14 cellular contexts compared by ENCODE assay signal in genomic region chr3:85780806-85781205, GRCh38.
"Had no signal": no experiment of that assay in that cellular context is flagged by ENCODE, and none has a peak within 500 bp of the region (broad histone marks: within the 10 kb centered on the region; RNA-seq: fewer than 3 reads in every experiment).

No MANE protein-coding gene starts in this region.

- ATAC-seq: effector memory CD8-positive, alpha-beta T cell; natural killer cell; psoas muscle; right cardiac atrium; stimulated activated memory B cell treated with anti-CD40 and anti-IgM and Interleukin-4, amounts not matched to agents 10 μg/mL and 1 μg/mL and 100 μg/mL, for 72 hours; stimulated activated naive CD8-positive, alpha-beta T cell treated with anti-CD3 and anti-CD28 coated beads, Interleukin-15, Interleukin-2, amounts not matched to agents 100 U/mL and 50 U/mL, for 24 hours had no signal

- DNase-seq: cortex of kidney; effector memory CD8-positive, alpha-beta T cell; erythroblast; head of caudate nucleus; natural killer cell; occipital lobe; ovary; psoas muscle; right cardiac atrium; spleen; stimulated activated CD4-positive, alpha-beta T cell treated with anti-CD3 and anti-CD28 coated beads, Interleukin-4, amount 100 ng/mL, for 4 hours; stimulated activated naive CD8-positive, alpha-beta T cell treated with anti-CD3 and anti-CD28 coated beads, Interleukin-15, Interleukin-2, amounts not matched to agents 100 U/mL and 50 U/mL, for 24 hours; upper lobe of left lung had no signal
